In genomic region chr4:81504685-81505598, GRCh38 we compare ENCODE assay signal across 9 cellular contexts. TPM values are rescaled to one million over a fixed set of nuclear protein-coding genes. Genes with fewer than 3 reads are reported as not detected.
DNase-seq lines count a peak whose midpoint lies in the region; ATAC-seq and FAIRE-seq lines count a peak whose summit lies in the region.
"Had no signal": no experiment of that assay in that cellular context is flagged by ENCODE, and none has a peak within 500 bp of the region (broad histone marks: within the 10 kb centered on the region; RNA-seq: fewer than 3 reads in every experiment).

No MANE protein-coding gene starts in this region.

- H3K9me3 ChIP-seq in small intestine (ENCODE audit: control insufficient read depth, low read depth) = no peaks in the 10 kb centered on the region

- no peaks in the 10 kb centered on the region for H3K4me1 ChIP-seq in small intestine (ENCODE audit: control insufficient read depth in 2 of 2, insufficient read depth in 1 of 2, low read depth in 1 of 2, low read length in 1 of 2)

- H3K27me3 ChIP-seq in small intestine (ENCODE audit: control insufficient read depth in 2 of 2, insufficient read depth in 2 of 2, low read length in 2 of 2) = no peaks in the 10 kb centered on the region

- H3K4me3 ChIP-seq in small intestine (ENCODE audit: low read depth in 1 of 2, low read length in 2 of 2) = no peak overlapping the region

- FAIRE-seq in small intestine (lab: Jason Lieb, UNC) = no peak

- peak; percentile 57 to 62 for DNase-seq in activated CD4-positive, alpha-beta T cell treated with anti-CD3 and anti-CD28 coated beads, Interleukin-2, amount 50 U/mL, for 4 hours
- DNase-seq in small intestine = peak; percentile 58
- DNase-seq in HuH-7 (ENCODE audit: low spot score) = no peak
- DNase-seq in COR-L47 (lab: John Stamatoyannopoulos, UW) = no peak
- DNase-seq in NCI-H1930 (lab: John Stamatoyannopoulos, UW) = no peak

- WGBS in small intestine, 3 donors = 60 to 72% (median 61%) methylated on average over 10 of the region's 10 CpGs

- H3K27ac ChIP-seq in small intestine (ENCODE audit: low read depth in 1 of 2, low read length in 1 of 2) = peak overlapping the region in 1 of 2 donors; percentile 19

- ATAC-seq in GM18868 (IDR thresholded peaks at IDR 0.05; ENCODE audit: unreplicated experiment) (peak; percentile 53), HG03354 (IDR thresholded peaks at IDR 0.05; ENCODE audit: poor library complexity, severe bottlenecking, unreplicated experiment) (peak; percentile 68), esophagus mucosa (peak; percentile 43)
- ATAC-seq: HCT116 had no signal

- H3K36me3 ChIP-seq in small intestine (ENCODE audit: control insufficient read depth in 2 of 2, insufficient read depth in 2 of 2, low read length in 2 of 2) = no peaks in the 10 kb centered on the region

RNA-seq across cellular contexts. Expression of gene RASGEF1B, which starts 33.2 kb away (rescaled TPM):
- total RNA-seq in esophagus mucosa = 15.0 TPM
- 10 to 100 TPM in 2 of 3 donors, 1 to 10 TPM in 1; 7.6 to 18.6 (median 14.1) TPM for polyA plus RNA-seq in small intestine

Comparison
In these comparisons a context has a peak if more than half of its experiments do, and no peak if none do; other contexts are left out.
1. DNase-seq: peak in activated CD4-positive, alpha-beta T cell treated with anti-CD3 and anti-CD28 coated beads, Interleukin-2, amount 50 U/mL, for 4 hours (2 of 2) and small intestine (single experiment); none in HuH-7 (single experiment), COR-L47 (single experiment) and NCI-H1930 (0 of 2).
2. Peak in every context shown above with its lines, with median percentiles within 50 percentile points of each other: ATAC-seq.